ENCODE assay signal across 1 cellular context in genomic region chr10:28738200-28738599, GRCh38.
TF ChIP-seq lines count a peak whose summit lies in the region.

No MANE protein-coding gene starts in this region.

TF ChIP-seq in GM23338, 12 proteins besides CTCF, POLR2A, EP300 and RAD21 (continued from another document):
- TF ChIP-seq ZNF462 (CRISPR knock-in tag; IDR thresholded peaks at IDR 0.05): no peak
